ENCODE assay signal across 11 cellular contexts in genomic region chr13:24162604-24163003, GRCh38. TPM values are rescaled to one million over a fixed set of nuclear protein-coding genes. Genes with fewer than 3 reads are reported as not detected.
DNase-seq lines count a peak whose midpoint lies in the region; ATAC-seq and TF ChIP-seq lines count a peak whose summit lies in the region.
"Had no signal": no experiment of that assay in that cellular context is flagged by ENCODE, and none has a peak within 500 bp of the region (broad histone marks: within the 10 kb centered on the region; RNA-seq: fewer than 3 reads in every experiment).

No MANE protein-coding gene starts in this region.

- H3K4me3 Mint-ChIP-seq in activated CD4-positive, alpha-beta T cell treated with anti-CD3 and anti-CD28 coated beads, Interleukin-2, amount 10 ng/mL, durations not matched to agents 7 days and 5 days: peak overlapping the region; percentile 82

- ATAC-seq in PC-3 (no peak), aorta (ENCODE audit: low FRiP score) (no peak)

- peak overlapping the region; percentile 96 for H3K4me2 ChIP-seq in PC-3 (ENCODE audit: low read length)

- no peaks in the 10 kb centered on the region for H3K9me2 ChIP-seq in PC-3 (replicated peaks; ENCODE audit: low read length)

- BruUV-seq in PC-3 (replicated peaks; lab: Mats Ljungman, UMichigan): no TSS peak

- TF ChIP-seq EP300 in esophagus muscularis mucosa (IDR thresholded peaks at IDR 0.05): no peak

- H3K36me3 Mint-ChIP-seq in activated CD4-positive, alpha-beta T cell treated with anti-CD3 and anti-CD28 coated beads, Interleukin-2, amount 10 ng/mL, durations not matched to agents 7 days and 5 days (ENCODE audit: low read depth): peaks cover 11% of the 10 kb centered on the region

- peaks cover 24% of the 10 kb centered on the region for H3K4me1 Mint-ChIP-seq in activated CD4-positive, alpha-beta T cell treated with anti-CD3 and anti-CD28 coated beads, Interleukin-2, amount 10 ng/mL, durations not matched to agents 7 days and 5 days

- H3K4me3 ChIP-seq in PC-3 (ENCODE audit: low read length) (peak overlapping the region; percentile 95), esophagus muscularis mucosa (peak overlapping the region; percentile 68 to 88 (median 73)), prostate gland (peak overlapping the region; percentile 80 to 86), aorta (ENCODE audit: low read length in 2 of 2) (no peak overlapping the region)

- peak overlapping the region; percentile 44 for H3K27ac Mint-ChIP-seq in activated CD4-positive, alpha-beta T cell treated with anti-CD3 and anti-CD28 coated beads, Interleukin-2, amount 10 ng/mL, durations not matched to agents 7 days and 5 days

- H3K27me3 Mint-ChIP-seq in activated CD4-positive, alpha-beta T cell treated with anti-CD3 and anti-CD28 coated beads, Interleukin-2, amount 10 ng/mL, durations not matched to agents 7 days and 5 days: peaks cover 9% of the 10 kb centered on the region

- peaks cover 23% of the 10 kb centered on the region for H3K36me3 ChIP-seq in PC-3 (ENCODE audit: low read depth, low read length)
- no peaks in the 10 kb centered on the region for H3K36me3 ChIP-seq in esophagus muscularis mucosa
- H3K36me3 ChIP-seq in prostate gland: no peaks in the 10 kb centered on the region
- no peaks in the 10 kb centered on the region for H3K36me3 ChIP-seq in aorta (ENCODE audit: control insufficient read depth in 1 of 2, insufficient read depth in 2 of 2, low read length in 1 of 2)

- peaks cover 21% of the 10 kb centered on the region for H3K4me1 ChIP-seq in PC-3 (ENCODE audit: insufficient read depth, low read length)
- H3K4me1 ChIP-seq in esophagus muscularis mucosa: peaks cover 13 to 40% (median 30%) of the 10 kb centered on the region in 4 donors
- no peaks in the 10 kb centered on the region for H3K4me1 ChIP-seq in prostate gland (replicated peaks)
- H3K4me1 ChIP-seq in aorta (ENCODE audit: control insufficient read depth in 1 of 2, insufficient read depth in 2 of 2, low read length in 2 of 2): no peaks in the 10 kb centered on the region

- intact Hi-C loops in PC-3 (cut with micrococcal nuclease) (loop anchor here (5.0 kb wide), 1 partner anchor 40 kb away; no protein-coding TSS in a partner anchor), esophagus muscularis mucosa (cut with DNase I) (loop anchor here (5.0 kb wide), 1 partner anchor 50 kb away; no protein-coding TSS in a partner anchor), prostate gland (cut with DNase I) (loop anchor here (5.0 kb wide), 1 partner anchor 35 kb away; no protein-coding TSS in a partner anchor), aorta (cut with DNase I) (loop anchor here in 1 of 2 donors (5.0 kb wide), 1 partner anchor 90 kb away; no protein-coding TSS in a partner anchor)

- CTCF ChIA-PET in activated CD4-positive, alpha-beta T cell treated with anti-CD3 and anti-CD28 coated beads, Interleukin-2, amount 10 ng/mL, durations not matched to agents 7 days and 5 days (lab: Charles Lee): interaction anchor here (0.7 to 1.4 kb wide), 3 partner anchors 10 to 79 kb away, joined by 3 read pairs; no protein-coding TSS in a partner anchor
- CTCF ChIA-PET in PC-3 (lab: Charles Lee): no interaction called here
- CTCF ChIA-PET in RWPE1 (lab: Yijun Ruan, JAX): no interaction called here

- H3K79me2 ChIP-seq in PC-3 (ENCODE audit: low read length): peaks cover 71% of the 10 kb centered on the region

- H3K9ac ChIP-seq in PC-3 (ENCODE audit: low read length): no peak overlapping the region

- no peaks in the 10 kb centered on the region for H3F3A ChIP-seq in PC-3 (ENCODE audit: low read length, unreplicated experiment)

- H3K9me3 ChIP-seq in PC-3 (ENCODE audit: low read length): no peaks in the 10 kb centered on the region
- no peaks in the 10 kb centered on the region for H3K9me3 ChIP-seq in esophagus muscularis mucosa
- no peaks in the 10 kb centered on the region for H3K9me3 ChIP-seq in prostate gland
- H3K9me3 ChIP-seq in aorta (ENCODE audit: control insufficient read depth, low read length): no peaks in the 10 kb centered on the region

- no peak overlapping the region for H2AFZ ChIP-seq in PC-3 (ENCODE audit: low read length)

- H3K27me3 ChIP-seq in PC-3 (ENCODE audit: low read length) (no peaks in the 10 kb centered on the region), esophagus muscularis mucosa (peaks cover 0 to 46% (median 4%) of the 10 kb centered on the region in 4 donors), prostate gland (replicated peaks; ENCODE audit: insufficient read depth) (no peaks in the 10 kb centered on the region), aorta (ENCODE audit: control insufficient read depth in 1 of 2, insufficient read depth in 2 of 2, low read length in 1 of 2) (no peaks in the 10 kb centered on the region)

- peaks cover 49% of the 10 kb centered on the region for H4K20me1 ChIP-seq in PC-3 (ENCODE audit: low read length)

- POLR2A ChIA-PET in activated CD4-positive, alpha-beta T cell treated with anti-CD3 and anti-CD28 coated beads, Interleukin-2, amount 10 ng/mL, durations not matched to agents 7 days and 5 days (lab: Charles Lee): no interaction called here
- POLR2A ChIA-PET in PC-3 (lab: Charles Lee; ENCODE audit: unreplicated experiment) (interaction anchor here (0.5 kb wide), 1 partner anchor 29 kb away, joined by 3 read pairs; no protein-coding TSS in a partner anchor), RWPE1 (lab: Yijun Ruan, JAX; ENCODE audit: low non-redundant PET) (no interaction called here)

- TF ChIP-seq CTCF in PC-3 (conservative IDR thresholded peaks at IDR 0.05; ENCODE audit: low read depth, low read length) (no peak), esophagus muscularis mucosa (IDR thresholded peaks at IDR 0.05) (no peak), prostate gland (IDR thresholded peaks at IDR 0.05) (no peak), RWPE1 (conservative IDR thresholded peaks at IDR 0.05; ENCODE audit: low read depth) (no peak)

- H3K27ac ChIP-seq in PC-3 (ENCODE audit: low read length) (peak overlapping the region; percentile 11), esophagus muscularis mucosa (replicated peaks in 1 of 4) (no peak overlapping the region), prostate gland (peak overlapping the region; percentile 76 to 86), aorta (ENCODE audit: low read depth in 1 of 2, low read length in 2 of 2) (no peak overlapping the region), RWPE1 (no peak overlapping the region)

- no peaks in the 10 kb centered on the region for H3K9me3 Mint-ChIP-seq in activated CD4-positive, alpha-beta T cell treated with anti-CD3 and anti-CD28 coated beads, Interleukin-2, amount 10 ng/mL, durations not matched to agents 7 days and 5 days

- no peak for DNase-seq in activated CD4-positive, alpha-beta T cell treated with anti-CD3 and anti-CD28 coated beads, Interleukin-2, amount 10 ng/mL, durations not matched to agents 7 days and 5 days
- no peak for DNase-seq in activated CD4-positive, alpha-beta T cell treated with anti-CD3 and anti-CD28 coated beads for 1 hour
- DNase-seq in PC-3 (peak; percentile 37), esophagus muscularis mucosa (ENCODE audit: extremely low spot score) (no peak), prostate gland (ENCODE audit: low spot score) (peak; percentile 35), aorta (no peak), inferior parietal cortex (ENCODE audit: extremely low spot score) (no peak), RWPE1 (ENCODE audit: low spot score) (no peak)
- DNase-seq: activated CD4-positive, alpha-beta T cell treated with anti-CD3 and anti-CD28 coated beads, Interleukin-2, amount 50 U/mL, for 1 hour; islet precursor cell; KBM-7 had no signal

- 59% methylated on average over 3 of the region's 3 CpGs for WGBS in esophagus muscularis mucosa
- 68% methylated on average over 3 of the region's 3 CpGs for WGBS in prostate gland
- 74 to 78% methylated on average over 3 of the region's 3 CpGs for WGBS in aorta, 2 donors

- TF ChIP-seq POLR2A in esophagus muscularis mucosa (IDR thresholded peaks at IDR 0.05; ENCODE audit: low read depth): no peak
- no peak for TF ChIP-seq POLR2A in prostate gland (IDR thresholded peaks at IDR 0.05)

RNA-seq across cellular contexts. Expression of gene SPATA13, which starts 2.1 kb away (rescaled TPM):
- 10 to 100 TPM; 68.4 to 72.6 TPM for total RNA-seq in activated CD4-positive, alpha-beta T cell treated with anti-CD3 and anti-CD28 coated beads, Interleukin-2, amount 10 ng/mL, durations not matched to agents 7 days and 5 days
- total RNA-seq in PC-3 (2014; rRNA removed) (43.0 and 52.6 TPM in 2 replicates), esophagus muscularis mucosa (10 to 100 TPM in 3 of 4 donors, 1 to 10 TPM in 1; 9.1 to 21.6 (median 17.1) TPM), prostate gland (100 to 1,000 TPM in 1 of 2 donors, 10 to 100 TPM in 1; 85.2 to 163 TPM), aorta (10 to 100 TPM; 10.9 to 18.2 TPM)
- polyA plus RNA-seq in aorta: 1 to 10 TPM; 6.1 to 7.1 TPM

Comparison
In these comparisons a context has a peak if more than half of its experiments do, and no peak if none do; other contexts are left out.
1. DNase-seq: peak in PC-3 (single experiment) and prostate gland (single experiment); none in activated CD4-positive, alpha-beta T cell treated with anti-CD3 and anti-CD28 coated beads, Interleukin-2, amount 10 ng/mL, durations not matched to agents 7 days and 5 days (single experiment), activated CD4-positive, alpha-beta T cell treated with anti-CD3 and anti-CD28 coated beads for 1 hour (single experiment), esophagus muscularis mucosa (single experiment), aorta (0 of 2), inferior parietal cortex (single experiment) and RWPE1 (single experiment).
2. H3K27ac ChIP-seq: peak in PC-3 (single experiment) and prostate gland (2 of 2); none in esophagus muscularis mucosa (0 of 4), aorta (0 of 2) and RWPE1 (single experiment).
3. H3K4me3 ChIP-seq: peak in PC-3 (single experiment), esophagus muscularis mucosa (4 of 4) and prostate gland (2 of 2); none in aorta (0 of 2).